ENCODE assay signal across 8 cellular contexts in genomic region chr17:42577532-42578281, GRCh38. TPM values are rescaled to one million over a fixed set of nuclear protein-coding genes. Genes with fewer than 3 reads are reported as not detected.
DNase-seq lines count a peak whose midpoint lies in the region; ATAC-seq and TF ChIP-seq lines count a peak whose summit lies in the region.

Gene PSMC3IP, minus strand, starts transcription at chr17:42577729. Its CDS starts 43 bp downstream, at chr17:42577686.

- POLR2A ChIA-PET in PC-3 (lab: Charles Lee; ENCODE audit: unreplicated experiment) = interaction anchor here (0.5 kb wide), 1 partner anchor 154 kb away, joined by 6 read pairs; no protein-coding TSS in a partner anchor

- H3K27me3 ChIP-seq in PC-3 (ENCODE audit: low read length) = no peaks in the 10 kb centered on the region

- CTCF ChIA-PET in PC-3 (lab: Charles Lee) = interaction anchor here (0.5 to 2.1 kb wide), 12 partner anchors 31 to 481 kb away, joined by 3 to 16 read pairs (median 5); partner anchors contain the start of genes CCR10, RETREG3 and TUBG1

- ATAC-seq in GM21529 (IDR thresholded peaks at IDR 0.05; ENCODE audit: unreplicated experiment) (peak; percentile 69), PC-3 (peak; percentile 85), mucosa of descending colon (peak; percentile 96)

- H2AFZ ChIP-seq in PC-3 (ENCODE audit: low read length) = peak within 1 kb of the TSS; percentile 99

- intact Hi-C loops in PC-3 (cut with micrococcal nuclease) = loop anchor here (2.0 kb wide), 1 partner anchor 101 kb away; no protein-coding TSS in a partner anchor
- intact Hi-C loops in mucosa of descending colon (cut with DNase I, micrococcal nuclease) = loop anchor here in 1 of 2 donors (10.0 kb wide), 1 partner anchor 97 kb away; the partner anchor contains the start of gene PLEKHH3

- DNase-seq in DMS53 (lab: John Stamatoyannopoulos, UW) (peak; percentile 98), KBM-7 (peak; percentile 97), PC-3 (peak; percentile 91), activated T-cell treated with anti-CD3 and anti-CD28 coated beads for 4 hours (peak; percentile 88), epithelial cell of prostate (ENCODE audit: low read depth, low spot score) (no peak), mucosa of descending colon (peak; percentile 96 to 97 (median 97))
- peak; percentile 86 to 87 for DNase-seq in stimulated activated CD8-positive, alpha-beta memory T cell treated with anti-CD3 and anti-CD28 coated beads, Interleukin-4, amount 100 ng/mL, for 1 hour (ENCODE audit: low read depth in 2 of 2, low spot score in 1 of 2)

- in situ Hi-C loops in KBM-7 (cut with MboI; ENCODE audit: low pct_unique_long_range_greater_than_20kb, low sequenced_read_pairs) = loop anchor here (25.0 kb wide), 1 partner anchor 360 kb away; no protein-coding TSS in a partner anchor

- H3K9me2 ChIP-seq in PC-3 (replicated peaks; ENCODE audit: low read length) = no peaks in the 10 kb centered on the region

- peaks cover 8% of the 10 kb centered on the region for H3K36me3 ChIP-seq in PC-3 (ENCODE audit: low read depth, low read length)
- peaks cover 11% of the 10 kb centered on the region for H3K36me3 ChIP-seq in mucosa of descending colon (ENCODE audit: low read depth)

- peaks cover 30% of the 10 kb centered on the region for H3K79me2 ChIP-seq in PC-3 (ENCODE audit: low read length)

- peak within 1 kb of the TSS; percentile 70 for H3K27ac ChIP-seq in PC-3 (ENCODE audit: low read length)
- peak within 1 kb of the TSS; percentile 75 for H3K27ac ChIP-seq in epithelial cell of prostate

- peaks cover 6% of the 10 kb centered on the region for H3F3A ChIP-seq in PC-3 (ENCODE audit: low read length, unreplicated experiment)

- no peaks in the 10 kb centered on the region for H3K9me3 ChIP-seq in PC-3 (ENCODE audit: low read length)
- no peaks in the 10 kb centered on the region for H3K9me3 ChIP-seq in mucosa of descending colon

- TF ChIP-seq CTCF in PC-3 (conservative IDR thresholded peaks at IDR 0.05; ENCODE audit: low read depth, low read length) (peak; percentile 45; the same call in 1 of the 2 replicates), mucosa of descending colon (IDR thresholded peaks at IDR 0.05) (peak; percentile 41)

- peak within 1 kb of the TSS; percentile 100 for H3K4me3 ChIP-seq in PC-3 (ENCODE audit: low read length)
- H3K4me3 ChIP-seq in mucosa of descending colon = peak within 1 kb of the TSS; percentile 53

- no peaks in the 10 kb centered on the region for H4K20me1 ChIP-seq in PC-3 (ENCODE audit: low read length)

- BruUV-seq in PC-3 (replicated peaks; lab: Mats Ljungman, UMichigan) = TSS peak; percentile 72

- peaks cover 13% of the 10 kb centered on the region; the same call in 1 of the 2 replicates for H3K4me1 ChIP-seq in PC-3 (ENCODE audit: insufficient read depth, low read length)
- H3K4me1 ChIP-seq in mucosa of descending colon (ENCODE audit: low read depth) = peaks cover 17% of the 10 kb centered on the region

- H3K9ac ChIP-seq in PC-3 (ENCODE audit: low read length) = peak within 1 kb of the TSS; percentile 98

- H3K4me2 ChIP-seq in PC-3 (ENCODE audit: low read length) = peak within 1 kb of the TSS; percentile 100

RNA-seq across cellular contexts. Expression of gene PSMC3IP, which starts in this region (rescaled TPM):
- 20.3 and 24.1 TPM in 2 replicates for total RNA-seq in PC-3 (2014; rRNA removed)
- total RNA-seq in mucosa of descending colon = 1 to 10 TPM; 1.9 to 6.4 (median 3.1) TPM
